22 cellular contexts compared by ENCODE assay signal in the genomic region with DNA sequence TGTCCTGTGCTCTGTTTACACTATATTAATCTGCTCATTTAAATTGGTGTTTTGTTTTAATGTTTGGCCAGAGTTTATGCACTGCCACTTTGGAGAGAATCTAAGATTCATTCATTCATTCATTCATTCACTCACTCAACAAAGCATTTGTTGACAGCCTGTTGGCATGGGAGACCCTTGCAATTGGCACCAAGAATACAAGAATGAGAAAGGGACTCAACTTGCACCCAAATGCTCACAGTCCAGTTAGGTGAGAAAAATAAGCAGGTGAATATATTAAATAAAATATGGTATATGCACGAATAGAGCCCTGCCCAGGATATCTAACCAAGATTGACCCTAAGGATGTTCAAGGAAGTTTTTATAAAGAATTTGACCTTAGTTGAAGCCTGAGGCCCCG.
DNase-seq lines count a peak whose midpoint lies in the region; ATAC-seq and TF ChIP-seq lines count a peak whose summit lies in the region.
"Had no signal": no experiment of that assay in that cellular context is flagged by ENCODE, and none has a peak within 500 bp of the region (broad histone marks: within the 10 kb centered on the region; RNA-seq: fewer than 3 reads in every experiment).

No MANE protein-coding gene starts in this region.

- H3K4me3 ChIP-seq in CD8-positive, alpha-beta memory T cell (ENCODE audit: low read length) = no peak overlapping the region
- H3K4me3 ChIP-seq in thoracic aorta = no peak overlapping the region
- H3K4me3 ChIP-seq: BLaER1 treated with 17β-estradiol and CSF1 and Interleukin-3, amounts not matched to agents 10 nM and 100 nM; prostate gland had no signal

- H3K9me3 Mint-ChIP-seq in activated naive CD4-positive, alpha-beta T cell treated with anti-CD3 and anti-CD28 coated beads for 36 hours = no peaks in the 10 kb centered on the region
- no peaks in the 10 kb centered on the region for H3K9me3 Mint-ChIP-seq in activated naive CD4-positive, alpha-beta T cell treated with anti-CD3 and anti-CD28 coated beads, Interleukin-2, amount 50 U/mL, for 72 hours
- no peaks in the 10 kb centered on the region for H3K9me3 Mint-ChIP-seq in CD8-positive, alpha-beta memory T cell
- no peaks in the 10 kb centered on the region for H3K9me3 Mint-ChIP-seq in effector memory CD8-positive, alpha-beta T cell

- no peak for DNase-seq in activated naive CD4-positive, alpha-beta T cell treated with anti-CD3 and anti-CD28 coated beads for 36 hours
- DNase-seq in activated naive CD4-positive, alpha-beta T cell treated with anti-CD3 and anti-CD28 coated beads, Interleukin-2, amount 50 U/mL, for 72 hours (ENCODE audit: low spot score in 2 of 2) = no peak
- no peak for DNase-seq in CD8-positive, alpha-beta memory T cell
- no peak for DNase-seq in effector memory CD8-positive, alpha-beta T cell
- DNase-seq in thoracic aorta (ENCODE audit: low spot score) (no peak), DMS79 (lab: John Stamatoyannopoulos, UW) (no peak), T-helper 9 cell (no peak)
- DNase-seq: ACHN; activated CD4-positive, alpha-beta T cell treated with anti-CD3 and anti-CD28 coated beads, Interleukin-2, amount 50 U/mL, for 1 hour; anterior cingulate cortex; EL; islet precursor cell; NCI-H1048; NCI-H187 treated with DMSO at 0.1 percent for 48 hours; NCI-H82; SK-N-SH; stimulated activated CD4-positive, alpha-beta T cell treated with anti-CD3 and anti-CD28 coated beads, Interleukin-15, amount 100 ng/mL, for 24 hours had no signal

- H3K27me3 ChIP-seq in CD8-positive, alpha-beta memory T cell (ENCODE audit: insufficient read depth, low read length, poor library complexity, severe bottlenecking) = no peaks in the 10 kb centered on the region
- no peaks in the 10 kb centered on the region for H3K27me3 ChIP-seq in thoracic aorta (replicated peaks; ENCODE audit: insufficient read depth)
- H3K27me3 ChIP-seq: BLaER1 treated with 17β-estradiol and CSF1 and Interleukin-3, amounts not matched to agents 10 nM and 100 nM had no signal

- peaks cover 98% of the 10 kb centered on the region for H3K4me1 Mint-ChIP-seq in activated naive CD4-positive, alpha-beta T cell treated with anti-CD3 and anti-CD28 coated beads for 36 hours (ENCODE audit: low read depth)
- peaks cover 75 to 100% (median 98%) of the 10 kb centered on the region in 3 donors for H3K4me1 Mint-ChIP-seq in CD8-positive, alpha-beta memory T cell
- H3K4me1 Mint-ChIP-seq in effector memory CD8-positive, alpha-beta T cell (ENCODE audit: low read depth in 2 of 2) = peaks cover 43 to 78% of the 10 kb centered on the region in 2 donors

- POLR2A ChIA-PET in CD8-positive, alpha-beta memory T cell (lab: Charles Lee) = no interaction called here

- no peak overlapping the region for H3K27ac ChIP-seq in CD8-positive, alpha-beta memory T cell (ENCODE audit: low read depth, low read length)
- peak overlapping the region; percentile 23 to 40 for H3K27ac ChIP-seq in thoracic aorta
- H3K27ac ChIP-seq: prostate gland, RWPE1 had no signal

- no peak overlapping the region for H3K4me3 Mint-ChIP-seq in activated naive CD4-positive, alpha-beta T cell treated with anti-CD3 and anti-CD28 coated beads for 36 hours
- H3K4me3 Mint-ChIP-seq in CD8-positive, alpha-beta memory T cell = no peak overlapping the region
- H3K4me3 Mint-ChIP-seq in effector memory CD8-positive, alpha-beta T cell = no peak overlapping the region

- CTCF ChIA-PET in activated naive CD4-positive, alpha-beta T cell treated with anti-CD3 and anti-CD28 coated beads for 36 hours (lab: Charles Lee) = no interaction called here
- CTCF ChIA-PET in CD8-positive, alpha-beta memory T cell (lab: Charles Lee) = no interaction called here

- no peak for ATAC-seq in activated naive CD4-positive, alpha-beta T cell treated with anti-CD3 and anti-CD28 coated beads, Interleukin-2, amount 50 U/mL, for 72 hours
- ATAC-seq in effector memory CD8-positive, alpha-beta T cell (replicated peaks) = no peak
- ATAC-seq in thoracic aorta (ENCODE audit: insufficient number of reproducible peaks, low FRiP score, low read depth) (no peak), GM19452 (IDR thresholded peaks at IDR 0.05; ENCODE audit: unreplicated experiment) (no peak)
- ATAC-seq: HCT116 had no signal

- no peaks in the 10 kb centered on the region for H3K27me3 Mint-ChIP-seq in activated naive CD4-positive, alpha-beta T cell treated with anti-CD3 and anti-CD28 coated beads for 36 hours (ENCODE audit: low read depth)
- no peaks in the 10 kb centered on the region for H3K27me3 Mint-ChIP-seq in CD8-positive, alpha-beta memory T cell
- no peaks in the 10 kb centered on the region for H3K27me3 Mint-ChIP-seq in effector memory CD8-positive, alpha-beta T cell

- peak overlapping the region; percentile 93 for H3K27ac Mint-ChIP-seq in activated naive CD4-positive, alpha-beta T cell treated with anti-CD3 and anti-CD28 coated beads for 36 hours
- H3K27ac Mint-ChIP-seq in activated naive CD4-positive, alpha-beta T cell treated with anti-CD3 and anti-CD28 coated beads, Interleukin-2, amount 50 U/mL, for 72 hours = peak overlapping the region in 1 of 2 donors; percentile 87
- peak overlapping the region in 6 of 8 donors; percentile 1 to 67 (median 54) for H3K27ac Mint-ChIP-seq in CD8-positive, alpha-beta memory T cell
- H3K27ac Mint-ChIP-seq in effector memory CD8-positive, alpha-beta T cell = peak overlapping the region; percentile 36 to 95

- TF ChIP-seq CTCF in thoracic aorta (IDR thresholded peaks at IDR 0.05) = no peak

- H3K4me1 ChIP-seq in CD8-positive, alpha-beta memory T cell (ENCODE audit: insufficient read depth, low read length) = peaks cover 88% of the 10 kb centered on the region
- peaks cover 62 to 96% of the 10 kb centered on the region in 2 donors for H3K4me1 ChIP-seq in thoracic aorta (ENCODE audit: control insufficient read depth in 1 of 2, low read depth in 2 of 2)

- H3K36me3 ChIP-seq in CD8-positive, alpha-beta memory T cell (ENCODE audit: insufficient read depth, low read length) = peaks cover 36% of the 10 kb centered on the region
- H3K36me3 ChIP-seq in thoracic aorta = peaks cover 9% of the 10 kb centered on the region
- H3K36me3 ChIP-seq: prostate gland had no signal

- peaks cover 77% of the 10 kb centered on the region for H3K36me3 Mint-ChIP-seq in activated naive CD4-positive, alpha-beta T cell treated with anti-CD3 and anti-CD28 coated beads for 36 hours (ENCODE audit: low read depth)
- H3K36me3 Mint-ChIP-seq in activated naive CD4-positive, alpha-beta T cell treated with anti-CD3 and anti-CD28 coated beads, Interleukin-2, amount 50 U/mL, for 72 hours = peaks cover 48 to 81% of the 10 kb centered on the region in 2 donors
- peaks cover 4 to 97% (median 31%) of the 10 kb centered on the region in 3 donors for H3K36me3 Mint-ChIP-seq in CD8-positive, alpha-beta memory T cell
- H3K36me3 Mint-ChIP-seq in effector memory CD8-positive, alpha-beta T cell (ENCODE audit: insufficient read depth) = peaks cover 49% of the 10 kb centered on the region

- no peaks in the 10 kb centered on the region for H3K9me3 ChIP-seq in CD8-positive, alpha-beta memory T cell (ENCODE audit: low read length)
- no peaks in the 10 kb centered on the region for H3K9me3 ChIP-seq in thoracic aorta
- H3K9me3 ChIP-seq: BLaER1 treated with 17β-estradiol and CSF1 and Interleukin-3, amounts not matched to agents 10 nM and 100 nM; prostate gland; SK-N-SH had no signal

- intact Hi-C loops in activated naive CD4-positive, alpha-beta T cell treated with anti-CD3 and anti-CD28 coated beads for 36 hours (cut with micrococcal nuclease) = loop anchor here (10.0 kb wide), 1 partner anchor 848 kb away; the partner anchor contains the start of gene STT3B
